In the genomic region with DNA sequence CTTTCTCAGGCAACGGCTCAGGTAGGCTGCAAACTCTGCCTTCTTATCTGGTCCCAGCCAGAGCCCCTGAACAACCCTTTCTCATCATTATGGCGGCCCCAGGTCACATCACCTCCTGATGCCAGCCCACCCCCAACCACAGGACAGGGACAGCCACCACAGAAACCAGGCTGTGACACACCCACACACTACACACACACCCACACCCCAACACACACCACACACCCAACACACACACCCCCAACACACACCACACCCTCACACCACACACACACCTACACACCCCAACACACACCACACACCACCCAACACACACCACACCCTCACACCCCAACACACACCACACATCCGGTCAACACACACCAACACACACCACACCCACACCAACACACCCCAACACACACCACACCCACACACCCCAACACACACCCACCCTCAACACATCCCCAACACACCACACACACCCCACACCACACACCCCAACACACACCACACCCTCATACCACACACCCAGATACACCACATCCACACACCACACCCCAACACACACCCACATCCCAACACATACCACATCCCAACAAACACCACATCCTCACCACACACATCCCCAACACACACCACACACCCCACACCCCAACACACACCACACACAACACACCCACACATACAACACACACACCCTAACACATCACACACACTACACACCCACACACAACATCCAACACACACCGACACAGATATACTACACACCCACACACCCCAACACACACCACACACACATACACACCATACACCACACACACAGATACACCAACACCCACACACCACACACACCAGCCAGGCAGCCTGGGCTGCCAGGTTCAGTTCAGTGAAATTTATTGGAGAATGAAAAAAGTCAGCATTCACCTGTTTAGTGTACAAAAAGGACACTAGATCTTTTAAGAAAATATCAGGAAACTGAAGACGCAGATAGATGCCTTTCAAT, we compare ENCODE assay signal across 1 cellular context.
TF ChIP-seq lines count a peak whose summit lies in the region.

No MANE protein-coding gene starts in this region.

TF ChIP-seq in K562, 482 proteins besides CTCF, POLR2A, EP300 and RAD21 (continued from another document and continues in another):
- TF ChIP-seq, protein P1, sequence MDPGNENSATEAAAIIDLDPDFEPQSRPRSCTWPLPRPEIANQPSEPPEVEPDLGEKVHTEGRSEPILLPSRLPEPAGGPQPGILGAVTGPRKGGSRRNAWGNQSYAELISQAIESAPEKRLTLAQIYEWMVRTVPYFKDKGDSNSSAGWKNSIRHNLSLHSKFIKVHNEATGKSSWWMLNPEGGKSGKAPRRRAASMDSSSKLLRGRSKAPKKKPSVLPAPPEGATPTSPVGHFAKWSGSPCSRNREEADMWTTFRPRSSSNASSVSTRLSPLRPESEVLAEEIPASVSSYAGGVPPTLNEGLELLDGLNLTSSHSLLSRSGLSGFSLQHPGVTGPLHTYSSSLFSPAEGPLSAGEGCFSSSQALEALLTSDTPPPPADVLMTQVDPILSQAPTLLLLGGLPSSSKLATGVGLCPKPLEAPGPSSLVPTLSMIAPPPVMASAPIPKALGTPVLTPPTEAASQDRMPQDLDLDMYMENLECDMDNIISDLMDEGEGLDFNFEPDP (CRISPR knock-in tag; IDR thresholded peaks at IDR 0.05), result no peak
- TF ChIP-seq ZNF41 (CRISPR knock-in tag; conservative IDR thresholded peaks at IDR 0.05) (no peak), TCF3 (CRISPR knock-in tag; IDR thresholded peaks at IDR 0.05) (peak; percentile 71), PTRF (tag; IDR thresholded peaks at IDR 0.05) (no peak), NCOR1 (IDR thresholded peaks at IDR 0.05) (peak; percentile 29; the same call in 1 of the 2 replicates), U2AF2 (optimal IDR thresholded peaks at IDR 0.05; ENCODE audit: low read depth, low read length) (no peak), ELF4 (CRISPR knock-in tag; IDR thresholded peaks at IDR 0.05) (0 out of 2 replicates have a peak, but pooled peaks have one; percentile 29), MTA2 (IDR thresholded peaks at IDR 0.05; ENCODE audit: low read depth) (peak; percentile 34; the same call in 1 of the 2 replicates), ZNF431 (CRISPR knock-in tag; IDR thresholded peaks at IDR 0.05) (no peak), ZNF175 (CRISPR knock-in tag; IDR thresholded peaks at IDR 0.05; ENCODE audit: low read depth) (no peak), RAD51 (IDR thresholded peaks at IDR 0.05; ENCODE audit: borderline replicate concordance, low read depth) (no peak), ZNF785 (CRISPR knock-in tag; IDR thresholded peaks at IDR 0.05) (no peak), MTF1 (CRISPR knock-in tag; IDR thresholded peaks at IDR 0.05; ENCODE audit: borderline replicate concordance) (no peak), FOXA1 (IDR thresholded peaks at IDR 0.05; ENCODE audit: borderline replicate concordance) (no peak), NCOA2 (IDR thresholded peaks at IDR 0.05; ENCODE audit: partially characterized antibody in 2 of 2) (no peak), ATF7 (IDR thresholded peaks at IDR 0.05) (no peak), HNRNPH1 (optimal IDR thresholded peaks at IDR 0.05; ENCODE audit: low read depth, low read length) (no peak), KDM1A (IDR thresholded peaks at IDR 0.05) (peak in 1 of 2 experiments; percentile 74; a peak in 3 of 4 replicates), ZFP30 (CRISPR knock-in tag; IDR thresholded peaks at IDR 0.05; ENCODE audit: borderline replicate concordance) (no peak), DPF2 (IDR thresholded peaks at IDR 0.05) (peak; percentile 81), EHMT2 (IDR thresholded peaks at IDR 0.05) (0 out of 2 replicates have a peak, but pooled peaks have one; percentile 47), ADNP (tag; IDR thresholded peaks at IDR 0.05) (peak; percentile 93), GTF2E2 (tag; IDR thresholded peaks at IDR 0.05) (no peak), HNRNPLL (IDR thresholded peaks at IDR 0.05; ENCODE audit: low read depth, low read length, poor library complexity, severe bottlenecking) (no peak), TAL1 (IDR thresholded peaks at IDR 0.05) (peak; percentile 56; the same call in 1 of the 2 replicates), TGIF2 (CRISPR knock-in tag; IDR thresholded peaks at IDR 0.05) (no peak), NEUROD1 (IDR thresholded peaks at IDR 0.05; ENCODE audit: borderline replicate concordance, low read depth, low read length, partially characterized antibody) (no peak), E2F3 (CRISPR knock-in tag; IDR thresholded peaks at IDR 0.05) (no peak), HDAC6 (IDR thresholded peaks at IDR 0.05; ENCODE audit: low read depth, low read length) (peak; percentile 91; the same call in 1 of the 2 replicates), SREBF2 (CRISPR knock-in tag; IDR thresholded peaks at IDR 0.05) (no peak), BRD4 (IDR thresholded peaks at IDR 0.05) (no peak), ZSCAN29 (IDR thresholded peaks at IDR 0.05) (no peak), ZNF507 (tag; conservative IDR thresholded peaks at IDR 0.05) (no peak), CBX3 (IDR thresholded peaks at IDR 0.05; ENCODE audit: borderline replicate concordance in 1 of 2, low read length in 2 of 2) (peak in 1 of 2 experiments; percentile 86; a peak in 1 of 3 replicates), JUNB (CRISPR knock-in tag; conservative IDR thresholded peaks at IDR 0.05) (no peak), PHF8 (IDR thresholded peaks at IDR 0.05; ENCODE audit: borderline replicate concordance, low read length) (no peak), ARID1B (IDR thresholded peaks at IDR 0.05) (peak; percentile 73), STAT5A (IDR thresholded peaks at IDR 0.05; ENCODE audit: borderline replicate concordance, low read length) (peak; percentile 55; the same call in 1 of the 2 replicates), HDAC1 (IDR thresholded peaks at IDR 0.05) (peak in 1 of 2 experiments; percentile 74; a peak in 2 of 4 replicates)
- TF ChIP-seq, protein P2, sequence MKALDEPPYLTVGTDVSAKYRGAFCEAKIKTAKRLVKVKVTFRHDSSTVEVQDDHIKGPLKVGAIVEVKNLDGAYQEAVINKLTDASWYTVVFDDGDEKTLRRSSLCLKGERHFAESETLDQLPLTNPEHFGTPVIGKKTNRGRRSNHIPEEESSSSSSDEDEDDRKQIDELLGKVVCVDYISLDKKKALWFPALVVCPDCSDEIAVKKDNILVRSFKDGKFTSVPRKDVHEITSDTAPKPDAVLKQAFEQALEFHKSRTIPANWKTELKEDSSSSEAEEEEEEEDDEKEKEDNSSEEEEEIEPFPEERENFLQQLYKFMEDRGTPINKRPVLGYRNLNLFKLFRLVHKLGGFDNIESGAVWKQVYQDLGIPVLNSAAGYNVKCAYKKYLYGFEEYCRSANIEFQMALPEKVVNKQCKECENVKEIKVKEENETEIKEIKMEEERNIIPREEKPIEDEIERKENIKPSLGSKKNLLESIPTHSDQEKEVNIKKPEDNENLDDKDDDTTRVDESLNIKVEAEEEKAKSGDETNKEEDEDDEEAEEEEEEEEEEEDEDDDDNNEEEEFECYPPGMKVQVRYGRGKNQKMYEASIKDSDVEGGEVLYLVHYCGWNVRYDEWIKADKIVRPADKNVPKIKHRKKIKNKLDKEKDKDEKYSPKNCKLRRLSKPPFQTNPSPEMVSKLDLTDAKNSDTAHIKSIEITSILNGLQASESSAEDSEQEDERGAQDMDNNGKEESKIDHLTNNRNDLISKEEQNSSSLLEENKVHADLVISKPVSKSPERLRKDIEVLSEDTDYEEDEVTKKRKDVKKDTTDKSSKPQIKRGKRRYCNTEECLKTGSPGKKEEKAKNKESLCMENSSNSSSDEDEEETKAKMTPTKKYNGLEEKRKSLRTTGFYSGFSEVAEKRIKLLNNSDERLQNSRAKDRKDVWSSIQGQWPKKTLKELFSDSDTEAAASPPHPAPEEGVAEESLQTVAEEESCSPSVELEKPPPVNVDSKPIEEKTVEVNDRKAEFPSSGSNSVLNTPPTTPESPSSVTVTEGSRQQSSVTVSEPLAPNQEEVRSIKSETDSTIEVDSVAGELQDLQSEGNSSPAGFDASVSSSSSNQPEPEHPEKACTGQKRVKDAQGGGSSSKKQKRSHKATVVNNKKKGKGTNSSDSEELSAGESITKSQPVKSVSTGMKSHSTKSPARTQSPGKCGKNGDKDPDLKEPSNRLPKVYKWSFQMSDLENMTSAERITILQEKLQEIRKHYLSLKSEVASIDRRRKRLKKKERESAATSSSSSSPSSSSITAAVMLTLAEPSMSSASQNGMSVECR (CRISPR knock-in tag; IDR thresholded peaks at IDR 0.05), result no peak
- TF ChIP-seq, protein P3, sequence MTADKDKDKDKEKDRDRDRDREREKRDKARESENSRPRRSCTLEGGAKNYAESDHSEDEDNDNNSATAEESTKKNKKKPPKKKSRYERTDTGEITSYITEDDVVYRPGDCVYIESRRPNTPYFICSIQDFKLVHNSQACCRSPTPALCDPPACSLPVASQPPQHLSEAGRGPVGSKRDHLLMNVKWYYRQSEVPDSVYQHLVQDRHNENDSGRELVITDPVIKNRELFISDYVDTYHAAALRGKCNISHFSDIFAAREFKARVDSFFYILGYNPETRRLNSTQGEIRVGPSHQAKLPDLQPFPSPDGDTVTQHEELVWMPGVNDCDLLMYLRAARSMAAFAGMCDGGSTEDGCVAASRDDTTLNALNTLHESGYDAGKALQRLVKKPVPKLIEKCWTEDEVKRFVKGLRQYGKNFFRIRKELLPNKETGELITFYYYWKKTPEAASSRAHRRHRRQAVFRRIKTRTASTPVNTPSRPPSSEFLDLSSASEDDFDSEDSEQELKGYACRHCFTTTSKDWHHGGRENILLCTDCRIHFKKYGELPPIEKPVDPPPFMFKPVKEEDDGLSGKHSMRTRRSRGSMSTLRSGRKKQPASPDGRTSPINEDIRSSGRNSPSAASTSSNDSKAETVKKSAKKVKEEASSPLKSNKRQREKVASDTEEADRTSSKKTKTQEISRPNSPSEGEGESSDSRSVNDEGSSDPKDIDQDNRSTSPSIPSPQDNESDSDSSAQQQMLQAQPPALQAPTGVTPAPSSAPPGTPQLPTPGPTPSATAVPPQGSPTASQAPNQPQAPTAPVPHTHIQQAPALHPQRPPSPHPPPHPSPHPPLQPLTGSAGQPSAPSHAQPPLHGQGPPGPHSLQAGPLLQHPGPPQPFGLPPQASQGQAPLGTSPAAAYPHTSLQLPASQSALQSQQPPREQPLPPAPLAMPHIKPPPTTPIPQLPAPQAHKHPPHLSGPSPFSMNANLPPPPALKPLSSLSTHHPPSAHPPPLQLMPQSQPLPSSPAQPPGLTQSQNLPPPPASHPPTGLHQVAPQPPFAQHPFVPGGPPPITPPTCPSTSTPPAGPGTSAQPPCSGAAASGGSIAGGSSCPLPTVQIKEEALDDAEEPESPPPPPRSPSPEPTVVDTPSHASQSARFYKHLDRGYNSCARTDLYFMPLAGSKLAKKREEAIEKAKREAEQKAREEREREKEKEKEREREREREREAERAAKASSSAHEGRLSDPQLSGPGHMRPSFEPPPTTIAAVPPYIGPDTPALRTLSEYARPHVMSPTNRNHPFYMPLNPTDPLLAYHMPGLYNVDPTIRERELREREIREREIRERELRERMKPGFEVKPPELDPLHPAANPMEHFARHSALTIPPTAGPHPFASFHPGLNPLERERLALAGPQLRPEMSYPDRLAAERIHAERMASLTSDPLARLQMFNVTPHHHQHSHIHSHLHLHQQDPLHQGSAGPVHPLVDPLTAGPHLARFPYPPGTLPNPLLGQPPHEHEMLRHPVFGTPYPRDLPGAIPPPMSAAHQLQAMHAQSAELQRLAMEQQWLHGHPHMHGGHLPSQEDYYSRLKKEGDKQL (CRISPR knock-in tag; IDR thresholded peaks at IDR 0.05; ENCODE audit: borderline replicate concordance), result no peak
- TF ChIP-seq, protein P4, sequence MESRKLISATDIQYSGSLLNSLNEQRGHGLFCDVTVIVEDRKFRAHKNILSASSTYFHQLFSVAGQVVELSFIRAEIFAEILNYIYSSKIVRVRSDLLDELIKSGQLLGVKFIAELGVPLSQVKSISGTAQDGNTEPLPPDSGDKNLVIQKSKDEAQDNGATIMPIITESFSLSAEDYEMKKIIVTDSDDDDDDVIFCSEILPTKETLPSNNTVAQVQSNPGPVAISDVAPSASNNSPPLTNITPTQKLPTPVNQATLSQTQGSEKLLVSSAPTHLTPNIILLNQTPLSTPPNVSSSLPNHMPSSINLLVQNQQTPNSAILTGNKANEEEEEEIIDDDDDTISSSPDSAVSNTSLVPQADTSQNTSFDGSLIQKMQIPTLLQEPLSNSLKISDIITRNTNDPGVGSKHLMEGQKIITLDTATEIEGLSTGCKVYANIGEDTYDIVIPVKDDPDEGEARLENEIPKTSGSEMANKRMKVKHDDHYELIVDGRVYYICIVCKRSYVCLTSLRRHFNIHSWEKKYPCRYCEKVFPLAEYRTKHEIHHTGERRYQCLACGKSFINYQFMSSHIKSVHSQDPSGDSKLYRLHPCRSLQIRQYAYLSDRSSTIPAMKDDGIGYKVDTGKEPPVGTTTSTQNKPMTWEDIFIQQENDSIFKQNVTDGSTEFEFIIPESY (CRISPR knock-in tag; IDR thresholded peaks at IDR 0.05), result no peak
- TF ChIP-seq, protein P5, sequence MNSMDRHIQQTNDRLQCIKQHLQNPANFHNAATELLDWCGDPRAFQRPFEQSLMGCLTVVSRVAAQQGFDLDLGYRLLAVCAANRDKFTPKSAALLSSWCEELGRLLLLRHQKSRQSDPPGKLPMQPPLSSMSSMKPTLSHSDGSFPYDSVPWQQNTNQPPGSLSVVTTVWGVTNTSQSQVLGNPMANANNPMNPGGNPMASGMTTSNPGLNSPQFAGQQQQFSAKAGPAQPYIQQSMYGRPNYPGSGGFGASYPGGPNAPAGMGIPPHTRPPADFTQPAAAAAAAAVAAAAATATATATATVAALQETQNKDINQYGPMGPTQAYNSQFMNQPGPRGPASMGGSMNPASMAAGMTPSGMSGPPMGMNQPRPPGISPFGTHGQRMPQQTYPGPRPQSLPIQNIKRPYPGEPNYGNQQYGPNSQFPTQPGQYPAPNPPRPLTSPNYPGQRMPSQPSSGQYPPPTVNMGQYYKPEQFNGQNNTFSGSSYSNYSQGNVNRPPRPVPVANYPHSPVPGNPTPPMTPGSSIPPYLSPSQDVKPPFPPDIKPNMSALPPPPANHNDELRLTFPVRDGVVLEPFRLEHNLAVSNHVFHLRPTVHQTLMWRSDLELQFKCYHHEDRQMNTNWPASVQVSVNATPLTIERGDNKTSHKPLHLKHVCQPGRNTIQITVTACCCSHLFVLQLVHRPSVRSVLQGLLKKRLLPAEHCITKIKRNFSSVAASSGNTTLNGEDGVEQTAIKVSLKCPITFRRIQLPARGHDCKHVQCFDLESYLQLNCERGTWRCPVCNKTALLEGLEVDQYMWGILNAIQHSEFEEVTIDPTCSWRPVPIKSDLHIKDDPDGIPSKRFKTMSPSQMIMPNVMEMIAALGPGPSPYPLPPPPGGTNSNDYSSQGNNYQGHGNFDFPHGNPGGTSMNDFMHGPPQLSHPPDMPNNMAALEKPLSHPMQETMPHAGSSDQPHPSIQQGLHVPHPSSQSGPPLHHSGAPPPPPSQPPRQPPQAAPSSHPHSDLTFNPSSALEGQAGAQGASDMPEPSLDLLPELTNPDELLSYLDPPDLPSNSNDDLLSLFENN (IDR thresholded peaks at IDR 0.05; ENCODE audit: low read depth in 2 of 2, low read length in 2 of 2), result no peak
- TF ChIP-seq, protein P6, sequence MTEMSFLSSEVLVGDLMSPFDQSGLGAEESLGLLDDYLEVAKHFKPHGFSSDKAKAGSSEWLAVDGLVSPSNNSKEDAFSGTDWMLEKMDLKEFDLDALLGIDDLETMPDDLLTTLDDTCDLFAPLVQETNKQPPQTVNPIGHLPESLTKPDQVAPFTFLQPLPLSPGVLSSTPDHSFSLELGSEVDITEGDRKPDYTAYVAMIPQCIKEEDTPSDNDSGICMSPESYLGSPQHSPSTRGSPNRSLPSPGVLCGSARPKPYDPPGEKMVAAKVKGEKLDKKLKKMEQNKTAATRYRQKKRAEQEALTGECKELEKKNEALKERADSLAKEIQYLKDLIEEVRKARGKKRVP (CRISPR knock-in tag; IDR thresholded peaks at IDR 0.05), result no peak
- TF ChIP-seq, protein P7, sequence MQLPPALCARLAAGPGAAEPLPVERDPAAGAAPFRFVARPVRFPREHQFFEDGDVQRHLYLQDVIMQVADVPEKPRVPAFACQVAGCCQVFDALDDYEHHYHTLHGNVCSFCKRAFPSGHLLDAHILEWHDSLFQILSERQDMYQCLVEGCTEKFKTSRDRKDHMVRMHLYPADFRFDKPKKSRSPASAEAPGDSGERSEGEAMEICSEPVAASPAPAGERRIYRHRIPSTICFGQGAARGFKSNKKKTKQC (CRISPR knock-in tag; IDR thresholded peaks at IDR 0.05), result no peak
